Comparison of ENCODE assay signal across 9 cellular contexts in the genomic region with DNA sequence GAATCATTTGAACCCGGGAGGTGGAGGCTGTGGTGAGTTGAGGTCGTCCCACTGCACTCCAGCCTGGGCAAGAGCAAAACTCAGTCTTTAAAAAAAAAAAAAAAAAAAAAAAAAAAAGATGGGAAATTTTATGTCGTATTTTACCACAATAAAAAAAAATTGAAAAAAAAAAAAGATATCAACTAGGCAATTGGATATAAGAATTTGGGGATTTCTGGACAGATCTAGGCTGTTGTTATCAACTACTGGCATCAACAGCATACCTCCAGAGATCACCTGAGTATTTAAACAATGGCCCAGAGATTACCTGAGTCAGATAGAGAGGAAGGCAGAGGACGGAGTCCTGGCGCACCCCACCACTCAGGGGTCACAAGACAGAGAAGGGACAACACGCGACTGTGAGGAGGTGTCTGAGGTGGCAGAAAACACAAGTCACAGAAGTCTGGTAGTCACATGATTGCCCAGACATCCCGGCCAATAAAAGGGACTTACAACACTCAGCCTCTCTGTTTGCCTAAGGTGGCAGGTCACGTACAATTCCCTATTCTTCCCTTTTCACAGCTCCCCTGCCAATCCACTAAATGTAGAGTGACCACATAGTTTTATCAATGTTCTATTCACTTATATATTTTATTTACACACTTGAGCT. TPM values are rescaled to one million over a fixed set of nuclear protein-coding genes. Genes with fewer than 3 reads are reported as not detected.
DNase-seq lines count a peak whose midpoint lies in the region; ATAC-seq and TF ChIP-seq lines count a peak whose summit lies in the region.
"Had no signal": no experiment of that assay in that cellular context is flagged by ENCODE, and none has a peak within 500 bp of the region (broad histone marks: within the 10 kb centered on the region; RNA-seq: fewer than 3 reads in every experiment).

No MANE protein-coding gene starts in this region.

- H3K27ac ChIP-seq in stomach = peak overlapping the region; percentile 83 to 95 (median 87)

- H3K36me3 Mint-ChIP-seq in activated CD8-positive, alpha-beta memory T cell treated with anti-CD3 and anti-CD28 coated beads, Interleukin-2, amount 10 ng/mL, durations not matched to agents 7 days and 5 days = peaks cover 15% of the 10 kb centered on the region
- peaks cover 10 to 14% (median 10%) of the 10 kb centered on the region in 3 donors for H3K36me3 Mint-ChIP-seq in immature natural killer cell

- peak overlapping the region; percentile 24 for H3K27ac Mint-ChIP-seq in activated CD8-positive, alpha-beta memory T cell treated with anti-CD3 and anti-CD28 coated beads, Interleukin-2, amount 10 ng/mL, durations not matched to agents 7 days and 5 days
- H3K27ac Mint-ChIP-seq in immature natural killer cell = peak overlapping the region in 4 of 6 donors; percentile 7 to 80 (median 74)

- H3K4me3 ChIP-seq in WI38 (ENCODE audit: low read depth, low read length) (peak overlapping the region; percentile 70; the same call in 1 of the 2 replicates), stomach (peak overlapping the region; percentile 59 to 94 (median 81))

- peaks cover 9 to 50% (median 41%) of the 10 kb centered on the region in 4 donors for H3K4me1 ChIP-seq in stomach

- DNase-seq in activated CD8-positive, alpha-beta memory T cell treated with anti-CD3 and anti-CD28 coated beads, Interleukin-2, amount 10 ng/mL, durations not matched to agents 7 days and 5 days = no peak
- DNase-seq in activated CD8-positive, alpha-beta memory T cell treated with anti-CD3 and anti-CD28 coated beads for 24 hours = no peak
- no peak for DNase-seq in immature natural killer cell
- peak; percentile 64 for DNase-seq in stomach
- no peak for DNase-seq in COLO829 (ENCODE audit: low spot score)
- no peak for DNase-seq in activated CD4-positive, CD25-positive, alpha-beta regulatory T cell treated with anti-CD3 and anti-CD28 coated beads, Interleukin-2, amount 50 U/mL, for 72 hours
- no peak for DNase-seq in kidney glomerular epithelial cell (lab: John Stamatoyannopoulos, UW)
- DNase-seq: DMS 273 treated with DMSO at 0.1 percent for 48 hours had no signal

- H3K27me3 Mint-ChIP-seq in activated CD8-positive, alpha-beta memory T cell treated with anti-CD3 and anti-CD28 coated beads, Interleukin-2, amount 10 ng/mL, durations not matched to agents 7 days and 5 days = no peaks in the 10 kb centered on the region
- peaks cover 2 to 7% (median 5%) of the 10 kb centered on the region in 3 donors for H3K27me3 Mint-ChIP-seq in immature natural killer cell (ENCODE audit: low read depth in 3 of 3)

- H3K4me3 Mint-ChIP-seq in activated CD8-positive, alpha-beta memory T cell treated with anti-CD3 and anti-CD28 coated beads, Interleukin-2, amount 10 ng/mL, durations not matched to agents 7 days and 5 days = peak overlapping the region; percentile 81
- H3K4me3 Mint-ChIP-seq in immature natural killer cell = peak overlapping the region; percentile 90 to 95 (median 94)

- TF ChIP-seq EP300 in stomach (IDR thresholded peaks at IDR 0.05) = no peak

- ATAC-seq in activated CD8-positive, alpha-beta memory T cell treated with anti-CD3 and anti-CD28 coated beads, Interleukin-2, amount 10 ng/mL, durations not matched to agents 7 days and 5 days = no peak

- 40 to 66% (median 43%) methylated on average over 9 of the region's 9 CpGs for WGBS in stomach, 5 donors

- no peaks in the 10 kb centered on the region for H3K9me3 Mint-ChIP-seq in activated CD8-positive, alpha-beta memory T cell treated with anti-CD3 and anti-CD28 coated beads, Interleukin-2, amount 10 ng/mL, durations not matched to agents 7 days and 5 days (ENCODE audit: low read depth)
- H3K9me3 Mint-ChIP-seq in immature natural killer cell = no peaks in the 10 kb centered on the region

- no peaks in the 10 kb centered on the region for H3K27me3 ChIP-seq in stomach

- TF ChIP-seq CTCF in WI38 (IDR thresholded peaks at IDR 0.05; ENCODE audit: low read depth, low read length) (no peak), stomach (IDR thresholded peaks at IDR 0.05) (no peak)

- TF ChIP-seq POLR2A in stomach (IDR thresholded peaks at IDR 0.05) = no peak

- CTCF ChIA-PET in activated CD8-positive, alpha-beta memory T cell treated with anti-CD3 and anti-CD28 coated beads, Interleukin-2, amount 10 ng/mL, durations not matched to agents 7 days and 5 days (lab: Charles Lee) = interaction anchor here (1.0 to 1.5 kb wide), 2 partner anchors 27 to 32 kb away, joined by 3 read pairs; no protein-coding TSS in a partner anchor

- peaks cover 8 to 35% (median 30%) of the 10 kb centered on the region in 4 donors for H3K36me3 ChIP-seq in stomach

- peaks cover 28% of the 10 kb centered on the region for H3K4me1 Mint-ChIP-seq in activated CD8-positive, alpha-beta memory T cell treated with anti-CD3 and anti-CD28 coated beads, Interleukin-2, amount 10 ng/mL, durations not matched to agents 7 days and 5 days
- peaks cover 41% of the 10 kb centered on the region in 2 donors for H3K4me1 Mint-ChIP-seq in immature natural killer cell

- H3K9me3 ChIP-seq in stomach = no peaks in the 10 kb centered on the region

- intact Hi-C loops in stomach (cut with DNase I; ENCODE audit: low total_unique reads) = no loop called here

RNA-seq across cellular contexts. Expression of a gene that starts 1.8 kb away (rescaled TPM):
- 10 to 100 TPM; 25.3 to 31.8 TPM for total RNA-seq in activated CD8-positive, alpha-beta memory T cell treated with anti-CD3 and anti-CD28 coated beads, Interleukin-2, amount 10 ng/mL, durations not matched to agents 7 days and 5 days
- polyA plus RNA-seq in immature natural killer cell = 10 to 100 TPM; 30.4 to 41.7 (median 38.4) TPM
- total RNA-seq in stomach = 100 to 1,000 TPM in 1 of 5 donors, 10 to 100 TPM in 3, 1 to 10 TPM in 1; 1.2 to 124 (median 71.9) TPM
- 10 to 100 TPM; 11.6 to 27.0 (median 19.9) TPM for polyA plus RNA-seq in stomach

RNA-seq across cellular contexts. Expression of a gene that starts 2.0 kb away (rescaled TPM):
- total RNA-seq in activated CD8-positive, alpha-beta memory T cell treated with anti-CD3 and anti-CD28 coated beads, Interleukin-2, amount 10 ng/mL, durations not matched to agents 7 days and 5 days = 1 to 10 TPM; 8.6 to 8.9 TPM
- polyA plus RNA-seq in immature natural killer cell = 1 to 10 TPM in 2 of 3 donors, not detected in 1; 1.3 to 1.4 TPM
- total RNA-seq in stomach = 10 to 100 TPM in 1 of 5 donors, 1 to 10 TPM in 2, under 1 TPM in 1, not detected in 1; 0.43 to 12.7 (median 3.4) TPM
- 1 to 10 TPM in 1 of 3 donors, under 1 TPM in 1, not detected in 1; 0.44 to 1.0 TPM for polyA plus RNA-seq in stomach
